9 cellular contexts compared by ENCODE assay signal in the genomic region with DNA sequence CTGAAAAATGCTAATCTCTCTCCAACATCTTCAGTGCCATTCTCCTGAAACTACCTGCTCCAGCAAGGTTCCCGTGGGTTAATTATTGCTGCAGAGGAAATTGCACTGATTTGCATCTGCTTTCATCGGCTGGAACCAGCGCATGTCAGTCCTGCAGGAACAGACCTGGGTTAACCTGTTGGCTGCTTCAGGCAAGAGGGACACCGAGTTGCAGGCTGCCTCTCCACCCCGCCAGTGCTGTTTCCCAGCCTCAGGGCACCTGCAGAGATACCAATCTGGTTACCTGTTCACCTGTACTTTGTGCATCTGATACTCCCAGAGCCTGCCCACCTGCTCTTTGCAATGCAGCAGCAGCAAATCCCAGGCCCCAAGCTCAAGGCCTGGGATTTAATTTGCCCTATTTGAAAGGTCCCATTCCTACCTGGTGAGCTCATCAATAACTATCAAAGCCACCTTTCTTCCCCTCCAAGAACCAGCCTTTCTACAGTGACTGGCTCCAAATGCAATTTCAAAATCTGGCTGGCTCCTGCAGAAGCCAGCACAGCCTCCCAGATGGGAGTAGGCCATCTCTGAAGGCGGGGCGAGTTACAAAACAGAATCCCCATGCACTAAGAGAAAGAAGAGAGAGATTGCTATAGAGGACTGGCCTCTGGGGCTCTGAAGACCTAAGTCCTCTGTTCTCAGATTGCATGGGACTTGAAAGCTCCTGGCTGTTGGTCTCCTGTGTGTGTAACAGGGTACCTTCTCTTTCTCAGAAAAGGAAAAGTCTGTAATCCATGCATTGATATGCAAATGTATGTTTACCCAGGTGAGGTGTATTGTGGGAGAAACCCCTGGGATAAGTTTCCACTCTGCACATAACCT.
DNase-seq lines count a peak whose midpoint lies in the region; ATAC-seq, FAIRE-seq and TF ChIP-seq lines count a peak whose summit lies in the region.
"Had no signal": no experiment of that assay in that cellular context is flagged by ENCODE, and none has a peak within 500 bp of the region (broad histone marks: within the 10 kb centered on the region; RNA-seq: fewer than 3 reads in every experiment).

No MANE protein-coding gene starts in this region.

- H3K4me1 ChIP-seq in GM23248 (ENCODE audit: insufficient read depth) (no peaks in the 10 kb centered on the region), pancreas (peaks cover 14 to 30% (median 21%) of the 10 kb centered on the region in 3 donors)

- in situ Hi-C loops in GM23248 (cut with MboI) = no loop called here

- H3F3A ChIP-seq in GM23248 (ENCODE audit: insufficient read depth) = no peaks in the 10 kb centered on the region

- H3K36me3 ChIP-seq in GM23248 (ENCODE audit: low read depth) = no peaks in the 10 kb centered on the region
- H3K36me3 ChIP-seq in pancreas = no peaks in the 10 kb centered on the region

- H3K9me3 ChIP-seq in GM23248 (ENCODE audit: low read depth) = no peaks in the 10 kb centered on the region
- no peaks in the 10 kb centered on the region for H3K9me3 ChIP-seq in pancreas

- no peaks in the 10 kb centered on the region for H3K79me2 ChIP-seq in GM23248 (ENCODE audit: insufficient read depth)

- no peak overlapping the region for H2AFZ ChIP-seq in GM23248

- no peak overlapping the region for H3K27ac ChIP-seq in GM23248
- H3K27ac ChIP-seq in pancreas = peak overlapping the region; percentile 25 to 81 (median 63)

- DNase-seq in GM23248 (peak; percentile 64), NCI-H69 (lab: John Stamatoyannopoulos, UW) (peak; percentile 81), fibroblast of peridontal ligament (ENCODE audit: extremely low read depth) (peak; percentile 31), pancreas (peak in 2 of 6 donors; percentile 49 to 57), SKM-1 (lab: John Stamatoyannopoulos, UW; ENCODE audit: unreplicated experiment) (no peak), hypothalamus (lab: John Stamatoyannopoulos, UW) (no peak), COR-L47 (lab: John Stamatoyannopoulos, UW) (no peak)

- no peak for TF ChIP-seq CTCF in pancreas (IDR thresholded peaks at IDR 0.05)

- no peak overlapping the region for H3K4me3 ChIP-seq in GM23248
- no peak overlapping the region for H3K4me3 ChIP-seq in pancreas

- no peaks in the 10 kb centered on the region for H3K9me2 ChIP-seq in GM23248 (ENCODE audit: insufficient read depth)

- H3K4me2 ChIP-seq in GM23248 (ENCODE audit: unreplicated experiment) = no peak overlapping the region

- no peaks in the 10 kb centered on the region for H4K20me1 ChIP-seq in GM23248 (ENCODE audit: insufficient read depth)

- FAIRE-seq in pancreas (lab: Jason Lieb, UNC) = no peak
- FAIRE-seq: endometrium had no signal

- intact Hi-C loops in pancreas (cut with DNase I) = loop anchor here in 1 of 3 donors (10.0 kb wide), 1 partner anchor 76 kb away; no protein-coding TSS in a partner anchor

- no peak overlapping the region for H3K9ac ChIP-seq in GM23248

- WGBS in GM23248 (ENCODE audit: low coverage in 1 of 2, low lambda C conversion rate in 2 of 2, missing lambda C conversion rate in 2 of 2), 2 experiments = 55% methylated on average over 7 of the region's 7 CpGs
- WGBS in pancreas, 2 donors = 36 to 43% methylated on average over 7 of the region's 7 CpGs

- H3K27me3 ChIP-seq in GM23248 (replicated peaks; ENCODE audit: insufficient read depth) = no peaks in the 10 kb centered on the region
- H3K27me3 ChIP-seq in pancreas = no peaks in the 10 kb centered on the region

- peak; percentile 60 to 80 (median 70) for ATAC-seq in pancreas
- no peak for ATAC-seq in HG03432 (IDR thresholded peaks at IDR 0.05; ENCODE audit: unreplicated experiment)

Comparison
In these comparisons a context has a peak if more than half of its experiments do, and no peak if none do; other contexts are left out.
1. DNase-seq: peak in GM23248 (single experiment), NCI-H69 (single experiment) and fibroblast of peridontal ligament (single experiment); none in SKM-1 (single experiment), hypothalamus (0 of 51) and COR-L47 (single experiment).